Comparison of ENCODE assay signal across 1 cellular context in genomic region chr10:127034224-127034623, GRCh38.
TF ChIP-seq lines count a peak whose summit lies in the region.

No MANE protein-coding gene starts in this region.

TF ChIP-seq in WTC11, 78 proteins besides CTCF, POLR2A, EP300 and RAD21 (continued from another document):
- no peak for TF ChIP-seq ZSCAN18 (CRISPR knock-in tag; IDR thresholded peaks at IDR 0.05)
- no peak for TF ChIP-seq ARID4B (CRISPR knock-in tag; IDR thresholded peaks at IDR 0.05; ENCODE audit: borderline replicate concordance)
- no peak for TF ChIP-seq NFYB (CRISPR knock-in tag; conservative IDR thresholded peaks at IDR 0.05; ENCODE audit: low read depth)
- TF ChIP-seq ZNF219 (CRISPR knock-in tag; IDR thresholded peaks at IDR 0.05; ENCODE audit: borderline replicate concordance): no peak
- TF ChIP-seq ZNF396 (CRISPR knock-in tag; IDR thresholded peaks at IDR 0.05; ENCODE audit: borderline replicate concordance): no peak
- TF ChIP-seq SMAD4 (CRISPR knock-in tag; IDR thresholded peaks at IDR 0.05): no peak
- no peak for TF ChIP-seq TEAD4 (CRISPR knock-in tag; IDR thresholded peaks at IDR 0.05)
- TF ChIP-seq FOXJ3 (CRISPR knock-in tag; IDR thresholded peaks at IDR 0.05; ENCODE audit: borderline replicate concordance): no peak
- TF ChIP-seq ATF3 (CRISPR knock-in tag; conservative IDR thresholded peaks at IDR 0.05): no peak
- no peak for TF ChIP-seq ATF6 (CRISPR knock-in tag; IDR thresholded peaks at IDR 0.05)
- no peak for TF ChIP-seq E2F4 (CRISPR knock-in tag; IDR thresholded peaks at IDR 0.05; ENCODE audit: borderline replicate concordance, low read depth)
- TF ChIP-seq ZNF423 (CRISPR knock-in tag; IDR thresholded peaks at IDR 0.05): no peak
